ENCODE assay signal across 22 cellular contexts in genomic region chr9:22055090-22055489, GRCh38.
"Had no signal": no experiment of that assay in that cellular context is flagged by ENCODE, and none has a peak within 500 bp of the region (broad histone marks: within the 10 kb centered on the region; RNA-seq: fewer than 3 reads in every experiment).

No MANE protein-coding gene starts in this region.

- DNase-seq: activated CD4-positive, alpha-beta T cell treated with anti-CD3 and anti-CD28 coated beads, Interleukin-2, amount 10 ng/mL, durations not matched to agents 24 days and 14 days; activated CD8-positive, alpha-beta T cell treated with anti-CD3 and anti-CD28 coated beads, Interleukin-2, amount 10 ng/mL, durations not matched to agents 7 days and 5 days; activated naive CD4-positive, alpha-beta T cell treated with Interleukin-2 at 50 U/mL for 16 hours; activated naive CD8-positive, alpha-beta T cell treated with anti-CD3 and anti-CD28 coated beads, Interleukin-2, amount 10 ng/mL, durations not matched to agents 7 days and 5 days; activated T-cell treated with anti-CD3 and anti-CD28 coated beads, Interleukin-2, amount 50 U/mL, for 24 hours; anterior cingulate cortex; cerebellar nuclear complex; dermis blood vessel endothelial cell; effector memory CD4-positive, alpha-beta T cell; esophagus squamous epithelium; glutamatergic neuron; hippocampal formation; left lung; nephron progenitor cell; nucleus accumbens; sigmoid colon; stimulated activated CD4-positive, alpha-beta T cell treated with anti-CD3 and anti-CD28 coated beads, Interleukin-12 subunit alpha, Interleukin-12 subunit beta, amount 100 ng/mL, for 4 hours; stimulated activated CD4-positive, alpha-beta T cell treated with anti-CD3 and anti-CD28 coated beads, Interleukin-1b, Interleukin-23, amount 100 ng/mL, for 48 hours; stimulated activated CD8-positive, alpha-beta memory T cell treated with anti-CD3 and anti-CD28 coated beads, Interleukin-4, amount 100 ng/mL, for 48 hours; stimulated activated naive CD4-positive, alpha-beta T cell; tibial artery had no signal

- H3K4me1 ChIP-seq: breast epithelium, left lung, sigmoid colon, tibial artery had no signal

- H3K4me3 ChIP-seq: breast epithelium, esophagus squamous epithelium, left lung, sigmoid colon, tibial artery had no signal

- H3K27me3 ChIP-seq: breast epithelium, esophagus squamous epithelium, left lung, sigmoid colon, tibial artery had no signal

- ATAC-seq: activated CD8-positive, alpha-beta T cell treated with anti-CD3 and anti-CD28 coated beads, Interleukin-2, amount 10 ng/mL, durations not matched to agents 7 days and 5 days; left lung had no signal

- H3K9me3 ChIP-seq: breast epithelium, esophagus squamous epithelium, left lung, sigmoid colon, tibial artery had no signal

- H3K27ac ChIP-seq: breast epithelium, esophagus squamous epithelium, left lung, sigmoid colon, tibial artery had no signal

- H3K36me3 ChIP-seq: breast epithelium, esophagus squamous epithelium, left lung, sigmoid colon, tibial artery had no signal
